ENCODE assay signal across 19 cellular contexts in genomic region chr1:186629341-186629740, GRCh38.
DNase-seq lines count a peak whose midpoint lies in the region; ATAC-seq and TF ChIP-seq lines count a peak whose summit lies in the region.
"Had no signal": no experiment of that assay in that cellular context is flagged by ENCODE, and none has a peak within 500 bp of the region (broad histone marks: within the 10 kb centered on the region; RNA-seq: fewer than 3 reads in every experiment).

No MANE protein-coding gene starts in this region.

- ATAC-seq in HG02981 (IDR thresholded peaks at IDR 0.05; ENCODE audit: unreplicated experiment) (no peak), HG02938 (IDR thresholded peaks at IDR 0.05; ENCODE audit: unreplicated experiment) (no peak)
- ATAC-seq: GM23338, HCT116 had no signal

- no peaks in the 10 kb centered on the region for H3K9me3 ChIP-seq in OCI-LY3 (ENCODE audit: insufficient read depth, low read length)
- H3K9me3 ChIP-seq: BLaER1 had no signal

- H3K36me3 ChIP-seq in OCI-LY3 (replicated peaks; ENCODE audit: low read depth, low read length): no peaks in the 10 kb centered on the region
- no peaks in the 10 kb centered on the region for H3K36me3 ChIP-seq in rectal smooth muscle tissue (ENCODE audit: control insufficient read depth, insufficient read depth, low read length)
- H3K36me3 ChIP-seq: BLaER1 had no signal

- H3K9ac ChIP-seq in OCI-LY3 (ENCODE audit: low read length) (no peak overlapping the region), rectal smooth muscle tissue (ENCODE audit: low read length) (no peak overlapping the region)
- H3K9ac ChIP-seq: BLaER1 had no signal

- peak; percentile 49 for DNase-seq in AG10803 (ENCODE audit: low read depth)
- peak; percentile 6 for DNase-seq in EH (ENCODE audit: low read depth)
- DNase-seq in HCEC 1CT: no peak
- DNase-seq: ACHN; Calu3; CD4-positive, alpha-beta memory T cell; DMS79 treated with DMSO at 0.1 percent for 48 hours; EL; HFFc6; Karpas-422; KBM-7 had no signal

- TF ChIP-seq CTCF in AG10803 (conservative IDR thresholded peaks at IDR 0.05; ENCODE audit: low read length) (no peak), OCI-LY3 (IDR thresholded peaks at IDR 0.05; ENCODE audit: low read depth, low read length) (no peak)

- H4K20me1 ChIP-seq in OCI-LY3 (ENCODE audit: insufficient read depth, low read length): no peaks in the 10 kb centered on the region
- H4K20me1 ChIP-seq: BLaER1 had no signal

- H3K27me3 ChIP-seq in OCI-LY3 (ENCODE audit: low read depth, low read length) (no peaks in the 10 kb centered on the region; the same call in 1 of the 2 replicates), rectal smooth muscle tissue (ENCODE audit: control insufficient read depth, insufficient read depth, low read length) (no peaks in the 10 kb centered on the region)
- H3K27me3 ChIP-seq: BLaER1 had no signal

- H2AFZ ChIP-seq in OCI-LY3 (ENCODE audit: low read depth, low read length): no peak overlapping the region
- H2AFZ ChIP-seq: GM23338 had no signal

- no peaks in the 10 kb centered on the region for H3K79me2 ChIP-seq in OCI-LY3 (ENCODE audit: low read length)

- 0 out of 2 replicates have a peak overlapping the region, but pooled peaks have one; percentile 0 for H3K4me2 ChIP-seq in OCI-LY3 (ENCODE audit: low read length)
- H3K4me2 ChIP-seq: BLaER1, GM23338 had no signal

- no peak overlapping the region for H3K4me3 ChIP-seq in AG10803 (ENCODE audit: low read length)
- H3K4me3 ChIP-seq in OCI-LY3 (ENCODE audit: low read length): no peak overlapping the region
- H3K4me3 ChIP-seq in rectal smooth muscle tissue (ENCODE audit: low read length): no peak overlapping the region
- H3K4me3 ChIP-seq: BLaER1, GM23338 had no signal

- no peak overlapping the region for H3K27ac ChIP-seq in OCI-LY3 (ENCODE audit: low read length)
- peak overlapping the region; percentile 30 for H3K27ac ChIP-seq in rectal smooth muscle tissue (ENCODE audit: low read depth, low read length)
- H3K27ac ChIP-seq: BLaER1, HL-60 had no signal

- H3K4me1 ChIP-seq in OCI-LY3 (ENCODE audit: low read length): peaks cover 18% of the 10 kb centered on the region
- peaks cover 17% of the 10 kb centered on the region for H3K4me1 ChIP-seq in rectal smooth muscle tissue (ENCODE audit: control insufficient read depth, insufficient read depth, low read length)
- H3K4me1 ChIP-seq: BLaER1 had no signal
